Comparison of ENCODE assay signal across 16 cellular contexts in genomic region chr19:12580180-12580694, GRCh38. TPM values are rescaled to one million over a fixed set of nuclear protein-coding genes. Genes with fewer than 3 reads are reported as not detected.
DNase-seq lines count a peak whose midpoint lies in the region; ATAC-seq, FAIRE-seq and TF ChIP-seq lines count a peak whose summit lies in the region.
"Had no signal": no experiment of that assay in that cellular context is flagged by ENCODE, and none has a peak within 500 bp of the region (broad histone marks: within the 10 kb centered on the region; RNA-seq: fewer than 3 reads in every experiment).

No MANE protein-coding gene starts in this region.

- H3K4me3 ChIP-seq in BLaER1 (peak overlapping the region; percentile 1; the same call in 1 of the 2 replicates), GM12878 (no peak overlapping the region), lower lobe of right lung (no peak overlapping the region), hepatocyte (no peak overlapping the region), testis (no peak overlapping the region)
- H3K4me3 ChIP-seq: esophagus squamous epithelium, mucosa of descending colon, prostate gland, upper lobe of left lung had no signal

- TF ChIP-seq EP300 in GM12878 (IDR thresholded peaks at IDR 0.05; ENCODE audit: borderline replicate concordance in 1 of 2, control insufficient read depth in 1 of 2, low read depth in 2 of 2, low read length in 2 of 2), result no peak

- H3K27me3 ChIP-seq in BLaER1 (no peaks in the 10 kb centered on the region), GM12878 (replicated peaks in 1 of 2; ENCODE audit: control insufficient read depth in 2 of 2, insufficient read depth in 2 of 2, low read length in 1 of 2) (no peaks in the 10 kb centered on the region), lower lobe of right lung (ENCODE audit: low read depth) (no peaks in the 10 kb centered on the region), hepatocyte (no peaks in the 10 kb centered on the region), testis (no peaks in the 10 kb centered on the region)
- H3K27me3 ChIP-seq: esophagus squamous epithelium, upper lobe of left lung had no signal

- FAIRE-seq in HTR-8/SVneo (lab: Jason Lieb, UNC) (peak; percentile 54), GM12878 (lab: Jason Lieb, UNC) (no peak)

- TF ChIP-seq RAD21 in GM12878 (IDR thresholded peaks at IDR 0.05; ENCODE audit: insufficient read depth, low read depth, low read length), result no peak

- DNase-seq in HTR-8/SVneo (ENCODE audit: insufficient read length, low spot score), result peak; percentile 61
- no peak for DNase-seq in GM12878 (ENCODE audit: low read depth, low spot score)
- DNase-seq in lower lobe of right lung, result no peak
- no peak for DNase-seq in hepatocyte (ENCODE audit: low spot score)
- DNase-seq in D341Med (ENCODE audit: low spot score), result no peak
- no peak for DNase-seq in testis
- DNase-seq: activated CD4-positive, alpha-beta memory T cell treated with anti-CD3 and anti-CD28 coated beads, Interleukin-2, amount 10 ng/mL, durations not matched to agents 7 days and 5 days; activated naive CD4-positive, alpha-beta T cell treated with anti-CD3 and anti-CD28 coated beads for 36 hours; DMS79; esophagus squamous epithelium; NCI-H1048; upper lobe of left lung had no signal

- H3K9ac ChIP-seq in BLaER1 (no peak overlapping the region), GM12878 (ENCODE audit: control insufficient read depth, insufficient read depth, low read length) (no peak overlapping the region)

- H3K27ac ChIP-seq in BLaER1, result no peak overlapping the region
- no peak overlapping the region for H3K27ac ChIP-seq in GM12878 (ENCODE audit: control insufficient read depth, insufficient read depth)
- no peak overlapping the region for H3K27ac ChIP-seq in lower lobe of right lung
- no peak overlapping the region for H3K27ac ChIP-seq in hepatocyte
- H3K27ac ChIP-seq in testis, result no peak overlapping the region
- H3K27ac ChIP-seq: esophagus squamous epithelium, prostate gland, upper lobe of left lung had no signal

- H3K9me2 ChIP-seq in hepatocyte (replicated peaks; ENCODE audit: insufficient read depth), result no peaks in the 10 kb centered on the region

- TF ChIP-seq POLR2A in GM12878 (IDR thresholded peaks at IDR 0.05; ENCODE audit: low read depth, low read length) (no peak), testis (IDR thresholded peaks at IDR 0.05) (no peak)

- RAD21 ChIA-PET in GM12878 (lab: Charles Lee; ENCODE audit: unreplicated experiment), result no interaction called here

- H3K4me2 ChIP-seq in BLaER1 (no peak overlapping the region), GM12878 (ENCODE audit: control insufficient read depth, insufficient read depth) (no peak overlapping the region), hepatocyte (no peak overlapping the region)

- SMC1A ChIA-PET in GM12878 (lab: Charles Lee; ENCODE audit: uncharacterized antibody, unreplicated experiment), result interaction anchor here (1.1 kb wide), 1 partner anchor 23 kb away, joined by 3 read pairs; no protein-coding TSS in a partner anchor

- intact Hi-C loops in GM12878 (cut with micrococcal nuclease; ENCODE audit: unreplicated experiment) (no loop called here), lower lobe of right lung (cut with DNase I) (no loop called here), testis (cut with DNase I; ENCODE audit: low total_unique reads) (no loop called here)

- no peaks in the 10 kb centered on the region for H3K4me1 ChIP-seq in BLaER1
- H3K4me1 ChIP-seq in GM12878 (ENCODE audit: control insufficient read depth, insufficient read depth, low read length), result no peaks in the 10 kb centered on the region
- H3K4me1 ChIP-seq in lower lobe of right lung, result no peaks in the 10 kb centered on the region
- H3K4me1 ChIP-seq in hepatocyte (ENCODE audit: insufficient read depth), result no peaks in the 10 kb centered on the region
- H3K4me1 ChIP-seq in testis, result no peaks in the 10 kb centered on the region
- H3K4me1 ChIP-seq: esophagus squamous epithelium, prostate gland, upper lobe of left lung had no signal

- 93% methylated on average over 11 of the region's 11 CpGs for WGBS in GM12878 (ENCODE audit: insufficient coverage, insufficient replicate concordance, low lambda C conversion rate, missing lambda C conversion rate)
- WGBS in hepatocyte (ENCODE audit: low lambda C conversion rate, missing lambda C conversion rate), result 85% methylated on average over 11 of the region's 11 CpGs
- 89 to 95% methylated on average over 11 of the region's 11 CpGs for WGBS in testis, 2 donors

- TF ChIP-seq CTCF in GM12878 (IDR thresholded peaks at IDR 0.05 in 2 of 3, conservative IDR thresholded peaks at IDR 0.05 in 1 of 3; ENCODE audit: control insufficient read depth in 2 of 3, extremely low read depth in 1 of 3, insufficient read depth in 1 of 3, low read depth in 3 of 3, low read length in 3 of 3) (no peak), lower lobe of right lung (IDR thresholded peaks at IDR 0.05) (no peak), hepatocyte (IDR thresholded peaks at IDR 0.05; ENCODE audit: poor library complexity) (no peak), testis (IDR thresholded peaks at IDR 0.05) (no peak)

- CTCF ChIA-PET in GM12878 (lab: Yijun Ruan, JAX), result no interaction called here

- in situ Hi-C loops in GM12878 (cut with MboI), result no loop called here

- POLR2A ChIA-PET in GM12878 (lab: Charles Lee), result no interaction called here

- BruUV-seq in GM12878 (replicated peaks; lab: Mats Ljungman, UMichigan), result TSS peak; percentile 63

- peaks cover 81% of the 10 kb centered on the region for H3K36me3 ChIP-seq in BLaER1
- peaks cover 8 to 17% of the 10 kb centered on the region in 2 experiments for H3K36me3 ChIP-seq in GM12878 (ENCODE audit: control insufficient read depth in 2 of 2, insufficient read depth in 2 of 2, low read length in 1 of 2)
- peaks cover 47% of the 10 kb centered on the region for H3K36me3 ChIP-seq in lower lobe of right lung
- no peaks in the 10 kb centered on the region for H3K36me3 ChIP-seq in hepatocyte (replicated peaks; ENCODE audit: insufficient read depth, low read depth)
- no peaks in the 10 kb centered on the region for H3K36me3 ChIP-seq in testis (ENCODE audit: low read depth, missing control alignments)

- H2AFZ ChIP-seq in GM12878 (ENCODE audit: control insufficient read depth, low read depth, low read length) (no peak overlapping the region), hepatocyte (no peak overlapping the region)

- ATAC-seq in GM12878 (no peak), lower lobe of right lung (peak; percentile 61 to 88), HG03342 (IDR thresholded peaks at IDR 0.05; ENCODE audit: unreplicated experiment) (no peak)
- ATAC-seq: mucosa of descending colon had no signal

- H4K20me1 ChIP-seq in BLaER1, result no peaks in the 10 kb centered on the region
- no peaks in the 10 kb centered on the region for H4K20me1 ChIP-seq in GM12878 (ENCODE audit: control insufficient read depth, insufficient read depth)
- no peaks in the 10 kb centered on the region for H4K20me1 ChIP-seq in hepatocyte (ENCODE audit: insufficient read depth, poor library complexity, severe bottlenecking)

- peaks cover 43% of the 10 kb centered on the region for H3K9me3 ChIP-seq in BLaER1
- H3K9me3 ChIP-seq in GM12878 (replicated peaks; ENCODE audit: control insufficient read depth, insufficient read depth, low read length), result peaks cover 26% of the 10 kb centered on the region
- peaks cover 26% of the 10 kb centered on the region for H3K9me3 ChIP-seq in lower lobe of right lung
- H3K9me3 ChIP-seq in hepatocyte (ENCODE audit: low read depth), result peaks cover 28% of the 10 kb centered on the region
- no peaks in the 10 kb centered on the region for H3K9me3 ChIP-seq in testis
- H3K9me3 ChIP-seq: prostate gland had no signal

- H3K79me2 ChIP-seq in GM12878 (ENCODE audit: control insufficient read depth, insufficient read depth, low read length), result no peaks in the 10 kb centered on the region
- H3K79me2 ChIP-seq in hepatocyte, result no peaks in the 10 kb centered on the region

RNA-seq across cellular contexts. Expression of gene ZNF564, which starts 29.0 kb away (rescaled TPM):
- 28.4 and 29.3 TPM in 2 replicates for total RNA-seq in GM12878 (2013; cell fraction: nucleolus; rRNA removed)
- total RNA-seq in GM12878 (2014; rRNA removed), result 4.1 and 4.7 TPM in 2 replicates
- 6.1 and 6.8 TPM in 2 replicates for total RNA-seq in GM12878 (2014; rRNA removed; fragmentation: Illumina TruSeq; extraction: Trizol)
- 5.4 and 7.4 TPM in 2 replicates for total RNA-seq in GM12878 (2021)
- 5.5 TPM for polyA plus RNA-seq in GM12878 (2011; ENCODE audit: low read depth)
- 5.6 and 9.6 TPM in 2 replicates for polyA plus RNA-seq in GM12878 (2011; rRNA removed)
- polyA plus RNA-seq in GM12878 (2011; cell fraction: cytosol; rRNA removed), result 2.2 and 2.5 TPM in 2 replicates
- polyA plus RNA-seq in GM12878 (2011; cell fraction: nucleus; rRNA removed), result 5.9 and 6.8 TPM in 2 replicates
- 3.9 and 4.7 TPM in 2 replicates for polyA plus RNA-seq in GM12878 (2012)
- polyA plus RNA-seq in GM12878 (2014; fragmentation: Illumina TruSeq; extraction: Trizol), result 4.5 and 6.2 TPM in 2 replicates
- polyA plus RNA-seq in GM12878 (2014; fragmentation: Nextera tagmentation; extraction: Ambion mirVana), result 1 to 10 TPM; 1.5 to 1.8 TPM
- polyA plus RNA-seq in GM12878 (2014; rRNA removed), result 2.3 and 5.2 TPM in 2 replicates
- 1 to 10 TPM; 7.6 to 8.9 TPM for polyA plus RNA-seq in GM12878 (2016; fragmentation: Nextera tagmentation; extraction: Ambion mirVana)
- 4.8 and 5.4 TPM in 2 replicates for polyA minus RNA-seq in GM12878 (2011; rRNA and poly(A)+ RNA removed)
- 4.2 and 5.7 TPM in 2 replicates for polyA minus RNA-seq in GM12878 (2011; cell fraction: cytosol; rRNA and poly(A)+ RNA removed)
- polyA minus RNA-seq in GM12878 (2011; cell fraction: nucleus; rRNA and poly(A)+ RNA removed), result 7.4 and 18.0 TPM in 2 replicates
- total RNA-seq in lower lobe of right lung, result 15.4 TPM
- 9.2 and 10.7 TPM in 2 replicates for total RNA-seq in hepatocyte
- polyA plus RNA-seq in hepatocyte, result 5.0 and 6.1 TPM in 2 replicates
- 10 to 100 TPM; 10.7 to 18.0 TPM for total RNA-seq in testis
- 4.6 TPM for polyA plus RNA-seq in testis (ENCODE audit: insufficient read depth, low read depth, low replicate concordance)

RNA-seq across cellular contexts. Expression of gene ZNF490, which starts 30.4 kb away (rescaled TPM):
- total RNA-seq in GM12878 (2013; cell fraction: nucleolus; rRNA removed), result 19.8 and 20.0 TPM in 2 replicates
- 7.7 and 7.9 TPM in 2 replicates for total RNA-seq in GM12878 (2014; rRNA removed)
- 7.2 TPM in 2 replicates for total RNA-seq in GM12878 (2014; rRNA removed; fragmentation: Illumina TruSeq; extraction: Trizol)
- 8.4 TPM in 2 replicates for total RNA-seq in GM12878 (2021)
- 1.5 TPM for polyA plus RNA-seq in GM12878 (2011; ENCODE audit: low read depth)
- polyA plus RNA-seq in GM12878 (2011; rRNA removed), result 7.0 and 7.2 TPM in 2 replicates
- 3.7 and 6.0 TPM in 2 replicates for polyA plus RNA-seq in GM12878 (2011; cell fraction: cytosol; rRNA removed)
- 2.8 and 4.3 TPM in 2 replicates for polyA plus RNA-seq in GM12878 (2011; cell fraction: nucleus; rRNA removed)
- 3.1 and 3.5 TPM in 2 replicates for polyA plus RNA-seq in GM12878 (2012)
- 3.2 and 5.0 TPM in 2 replicates for polyA plus RNA-seq in GM12878 (2014; fragmentation: Illumina TruSeq; extraction: Trizol)
- 1 to 10 TPM in 1 of 2 experiments, under 1 TPM in 1; 0.57 to 1.4 TPM for polyA plus RNA-seq in GM12878 (2014; fragmentation: Nextera tagmentation; extraction: Ambion mirVana)
- polyA plus RNA-seq in GM12878 (2014; rRNA removed), result 2.6 and 3.2 TPM in 2 replicates
- polyA plus RNA-seq in GM12878 (2016; fragmentation: Nextera tagmentation; extraction: Ambion mirVana), result 1 to 10 TPM; 2.7 to 2.8 TPM
- polyA minus RNA-seq in GM12878 (2011; rRNA and poly(A)+ RNA removed), result 14.4 and 15.1 TPM in 2 replicates
- polyA minus RNA-seq in GM12878 (2011; cell fraction: cytosol; rRNA and poly(A)+ RNA removed), result 3.3 and 7.4 TPM in 2 replicates
- polyA minus RNA-seq in GM12878 (2011; cell fraction: nucleus; rRNA and poly(A)+ RNA removed), result 18.5 and 38.8 TPM in 2 replicates
- 10.3 TPM for total RNA-seq in lower lobe of right lung
- 7.8 and 8.1 TPM in 2 replicates for total RNA-seq in hepatocyte
- polyA plus RNA-seq in hepatocyte, result 1.8 and 2.3 TPM in 2 replicates
- 10 to 100 TPM in 1 of 2 donors, 1 to 10 TPM in 1; 6.6 to 10.4 TPM for total RNA-seq in testis
- 2.5 TPM for polyA plus RNA-seq in testis (ENCODE audit: insufficient read depth, low read depth, low replicate concordance)

RNA-seq across cellular contexts. Expression of gene ZNF791, which starts 30.5 kb away (rescaled TPM):
- total RNA-seq in GM12878 (2013; cell fraction: nucleolus; rRNA removed), result 53.0 and 54.5 TPM in 2 replicates
- 10.0 and 12.5 TPM in 2 replicates for total RNA-seq in GM12878 (2014; rRNA removed)
- total RNA-seq in GM12878 (2014; rRNA removed; fragmentation: Illumina TruSeq; extraction: Trizol), result 18.6 and 19.2 TPM in 2 replicates
- total RNA-seq in GM12878 (2021), result 12.1 and 15.1 TPM in 2 replicates
- polyA plus RNA-seq in GM12878 (2011; ENCODE audit: low read depth), result 7.0 TPM
- 24.0 and 35.6 TPM in 2 replicates for polyA plus RNA-seq in GM12878 (2011; rRNA removed)
- polyA plus RNA-seq in GM12878 (2011; cell fraction: cytosol; rRNA removed), result 12.6 and 13.4 TPM in 2 replicates
- polyA plus RNA-seq in GM12878 (2011; cell fraction: nucleus; rRNA removed), result 9.6 and 10.6 TPM in 2 replicates
- polyA plus RNA-seq in GM12878 (2012), result 11.0 and 11.8 TPM in 2 replicates
- polyA plus RNA-seq in GM12878 (2014; fragmentation: Illumina TruSeq; extraction: Trizol), result 15.9 and 18.4 TPM in 2 replicates
- 1 to 10 TPM; 7.5 to 9.2 TPM for polyA plus RNA-seq in GM12878 (2014; fragmentation: Nextera tagmentation; extraction: Ambion mirVana)
- 8.3 and 8.8 TPM in 2 replicates for polyA plus RNA-seq in GM12878 (2014; rRNA removed)
- polyA plus RNA-seq in GM12878 (2016; fragmentation: Nextera tagmentation; extraction: Ambion mirVana), result 10 to 100 TPM; 11.0 to 11.1 TPM
- 19.1 and 26.3 TPM in 2 replicates for polyA minus RNA-seq in GM12878 (2011; rRNA and poly(A)+ RNA removed)
- polyA minus RNA-seq in GM12878 (2011; cell fraction: cytosol; rRNA and poly(A)+ RNA removed), result 19.8 and 23.3 TPM in 2 replicates
- 8.2 and 19.2 TPM in 2 replicates for polyA minus RNA-seq in GM12878 (2011; cell fraction: nucleus; rRNA and poly(A)+ RNA removed)
- 27.2 TPM for total RNA-seq in lower lobe of right lung
- 16.1 and 16.2 TPM in 2 replicates for total RNA-seq in hepatocyte
- polyA plus RNA-seq in hepatocyte, result 11.5 and 16.6 TPM in 2 replicates
- 10 to 100 TPM; 16.1 to 17.2 TPM for total RNA-seq in testis
- polyA plus RNA-seq in testis (ENCODE audit: insufficient read depth, low read depth, low replicate concordance), result 9.3 TPM

Comparison
In these comparisons a context has a peak if more than half of its experiments do, and no peak if none do; other contexts are left out.
1. ATAC-seq: peak in lower lobe of right lung (2 of 2); none in GM12878 (single experiment) and HG03342 (single experiment).